8 cellular contexts compared by ENCODE assay signal in the genomic region with DNA sequence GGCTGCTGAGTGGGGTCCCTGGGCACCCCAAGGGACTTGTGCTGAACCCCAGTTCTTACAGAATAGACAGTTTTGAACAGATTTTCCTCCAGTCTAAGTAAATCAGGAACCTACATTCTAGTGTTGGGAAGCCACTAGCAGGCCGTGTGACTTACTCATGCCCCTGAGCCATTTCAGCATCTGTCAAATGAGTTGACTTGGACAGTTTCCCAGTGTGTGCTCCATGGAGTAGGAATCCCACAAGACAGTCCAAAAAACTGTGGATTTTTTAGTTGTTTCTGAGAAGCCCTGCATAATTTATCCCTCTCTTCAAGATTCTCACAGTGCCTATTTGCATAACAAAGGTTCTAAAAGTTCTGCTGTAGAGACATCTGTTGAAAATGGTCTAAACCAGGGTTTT. TPM values are rescaled to one million over a fixed set of nuclear protein-coding genes. Genes with fewer than 3 reads are reported as not detected.
A peak's percentile ranks its signal among the peaks of the same experiment; 100 is the strongest.
DNase-seq lines count a peak whose midpoint lies in the region; ATAC-seq and TF ChIP-seq lines count a peak whose summit lies in the region.

No MANE protein-coding gene starts in this region.

- no peak for TF ChIP-seq CTCF in chondrocyte (IDR thresholded peaks at IDR 0.05)

- DNase-seq in NCI-H345 (lab: John Stamatoyannopoulos, UW) (peak; percentile 11), NCI-H345 treated with DMSO at 0.1 percent for 48 hours (lab: John Stamatoyannopoulos, UW; ENCODE audit: unreplicated experiment) (no peak), chondrocyte (ENCODE audit: low spot score) (no peak), medulla oblongata (ENCODE audit: extremely low spot score) (peak; percentile 60), NAMALWA (ENCODE audit: low spot score) (no peak), NK-92 (lab: John Stamatoyannopoulos, UW; ENCODE audit: unreplicated experiment) (no peak)
- no peak for DNase-seq in activated naive CD4-positive, alpha-beta T cell treated with anti-CD3 and anti-CD28 coated beads, Interleukin-2, amount 50 U/mL, for 72 hours (ENCODE audit: low spot score in 2 of 2)

- no peaks in the 10 kb centered on the region for H3K9me3 Mint-ChIP-seq in chondrocyte (ENCODE audit: low read depth)
- no peaks in the 10 kb centered on the region for H3K9me3 Mint-ChIP-seq in activated naive CD4-positive, alpha-beta T cell treated with anti-CD3 and anti-CD28 coated beads, Interleukin-2, amount 50 U/mL, for 72 hours

- H3K4me1 Mint-ChIP-seq in chondrocyte (ENCODE audit: low read depth), result peaks cover 35% of the 10 kb centered on the region

- peaks cover 16% of the 10 kb centered on the region for H3K27me3 Mint-ChIP-seq in chondrocyte (ENCODE audit: low read depth)

- ATAC-seq in activated naive CD4-positive, alpha-beta T cell treated with anti-CD3 and anti-CD28 coated beads, Interleukin-2, amount 50 U/mL, for 72 hours, result no peak
- no peak for ATAC-seq in HG02759 (IDR thresholded peaks at IDR 0.05; ENCODE audit: unreplicated experiment)

- H3K36me3 Mint-ChIP-seq in chondrocyte (ENCODE audit: low read depth), result peaks cover 4% of the 10 kb centered on the region
- H3K36me3 Mint-ChIP-seq in activated naive CD4-positive, alpha-beta T cell treated with anti-CD3 and anti-CD28 coated beads, Interleukin-2, amount 50 U/mL, for 72 hours, result no peaks in the 10 kb centered on the region

- no peak overlapping the region for H3K4me3 Mint-ChIP-seq in chondrocyte (ENCODE audit: unreplicated experiment)

- peak overlapping the region; percentile 88 for H3K27ac Mint-ChIP-seq in chondrocyte (ENCODE audit: unreplicated experiment)
- H3K27ac Mint-ChIP-seq in activated naive CD4-positive, alpha-beta T cell treated with anti-CD3 and anti-CD28 coated beads, Interleukin-2, amount 50 U/mL, for 72 hours, result no peak overlapping the region

RNA-seq across cellular contexts. Expression of gene GABRR2, which starts 2.1 kb away (rescaled TPM):
- 0.57 to 1.4 TPM (median 0.72 TPM) in 3 replicates for total RNA-seq in chondrocyte
- total RNA-seq in activated naive CD4-positive, alpha-beta T cell treated with anti-CD3 and anti-CD28 coated beads, Interleukin-2, amount 50 U/mL, for 72 hours, result under 1 TPM; 0.14 to 0.29 TPM

RNA-seq across cellular contexts. Expression of gene UBE2J1, which starts 39.5 kb away (rescaled TPM):
- total RNA-seq in chondrocyte, result 42.6 to 49.8 TPM (median 49.1 TPM) in 3 replicates
- total RNA-seq in activated naive CD4-positive, alpha-beta T cell treated with anti-CD3 and anti-CD28 coated beads, Interleukin-2, amount 50 U/mL, for 72 hours, result 10 to 100 TPM; 15.2 to 20.5 TPM

Comparison
In these comparisons a context has a peak if more than half of its experiments do, and no peak if none do; other contexts are left out.
1. DNase-seq: peak in NCI-H345 (single experiment) and medulla oblongata (single experiment); none in NCI-H345 treated with DMSO at 0.1 percent for 48 hours (single experiment), chondrocyte (single experiment), activated naive CD4-positive, alpha-beta T cell treated with anti-CD3 and anti-CD28 coated beads, Interleukin-2, amount 50 U/mL, for 72 hours (0 of 2), NAMALWA (single experiment) and NK-92 (single experiment).